In the genomic region with DNA sequence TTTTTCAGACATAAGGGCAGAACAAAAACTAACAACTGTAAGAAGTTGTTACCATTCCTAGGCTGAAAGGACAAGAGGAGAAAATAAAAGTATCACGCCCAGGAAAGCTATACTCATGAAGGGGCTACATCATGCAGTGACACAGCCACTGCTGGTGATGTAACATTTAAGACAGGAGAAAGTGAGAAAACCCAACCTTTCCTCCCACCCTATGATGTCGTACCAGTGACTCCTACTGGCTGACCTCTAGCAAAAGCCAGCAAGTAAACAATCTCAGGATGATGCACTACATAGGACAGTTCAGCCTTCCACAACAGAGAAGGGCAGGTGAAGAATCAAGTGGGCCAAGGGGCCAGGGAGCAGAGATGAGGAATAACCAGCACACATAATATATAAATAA, we compare ENCODE assay signal across 11 cellular contexts. TPM values are rescaled to one million over a fixed set of nuclear protein-coding genes. Genes with fewer than 3 reads are reported as not detected.
A peak's percentile ranks its signal among the peaks of the same experiment; 100 is the strongest.
DNase-seq lines count a peak whose midpoint lies in the region; ATAC-seq, FAIRE-seq and TF ChIP-seq lines count a peak whose summit lies in the region.
"Had no signal": no experiment of that assay in that cellular context is flagged by ENCODE, and none has a peak within 500 bp of the region (broad histone marks: within the 10 kb centered on the region; RNA-seq: fewer than 3 reads in every experiment).

No MANE protein-coding gene starts in this region.

- ATAC-seq in K562, result peak; percentile 53; the same call in 2 of the 3 replicates
- ATAC-seq in natural killer cell, result peak; percentile 48 to 79 (median 52)
- no peak for ATAC-seq in left cardiac atrium
- no peak for ATAC-seq in HG02798 (IDR thresholded peaks at IDR 0.05; ENCODE audit: poor library complexity, unreplicated experiment)

- DNase-seq in DMS53 (lab: John Stamatoyannopoulos, UW) (peak; percentile 29), DMS53 treated with DMSO at 0.1 percent for 48 hours (lab: John Stamatoyannopoulos, UW; ENCODE audit: unreplicated experiment) (no peak), LHCN-M2 (ENCODE audit: low read depth) (peak; percentile 5), K562 (ENCODE audit: extremely low read depth in 1 of 4, low spot score in 3 of 4) (peak in 3 of 4 experiments; percentile 7 to 17 (median 15)), natural killer cell (no peak), left cardiac atrium (no peak)
- no peak for DNase-seq in activated CD8-positive, alpha-beta memory T cell treated with anti-CD3 and anti-CD28 coated beads, Interleukin-2, amount 50 U/mL, for 4 hours
- DNase-seq: activated T-cell treated with anti-CD3 and anti-CD28 coated beads, Interleukin-2, amount 50 U/mL, for 72 hours; T-helper 9 cell had no signal

- H3K79me2 ChIP-seq in K562 (ENCODE audit: control insufficient read depth, insufficient read depth, low read length), result no peaks in the 10 kb centered on the region

- H3K36me3 Mint-ChIP-seq in natural killer cell, result no peaks in the 10 kb centered on the region

- TF ChIP-seq POLR2A in K562 (conservative IDR thresholded peaks at IDR 0.05), result no peak

- H3K9me1 ChIP-seq in K562 (ENCODE audit: control insufficient read depth, insufficient read depth, low read length), result no peaks in the 10 kb centered on the region

- H2AFZ ChIP-seq in K562 (ENCODE audit: low read depth, low read length), result no peak overlapping the region

- peak in 1 of 2 experiments; percentile 34; a peak in 2 of 4 replicates for TF ChIP-seq RAD21 in K562 (CRISPR knock-in tag; conservative IDR thresholded peaks at IDR 0.05 in 1 of 2, IDR thresholded peaks at IDR 0.05 in 1 of 2)

- H3K4me1 Mint-ChIP-seq in natural killer cell, result peaks cover 0 to 7% of the 10 kb centered on the region in 2 donors

- no peak overlapping the region for H3K9ac ChIP-seq in K562 (ENCODE audit: insufficient read depth in 1 of 2, low read depth in 2 of 2, low read length in 2 of 2)

- TF ChIP-seq EP300 in K562 (IDR thresholded peaks at IDR 0.05; ENCODE audit: low read length), result no peak

- H3K9me3 Mint-ChIP-seq in natural killer cell, result no peaks in the 10 kb centered on the region
- H3K9me3 Mint-ChIP-seq: activated T-cell treated with anti-CD3 and anti-CD28 coated beads, Interleukin-2, amount 50 U/mL, for 72 hours had no signal

- H3K4me3 ChIP-seq in K562, result no peak overlapping the region

- no TSS peak for BruUV-seq in K562 (replicated peaks; lab: Mats Ljungman, UMichigan)

- no peaks in the 10 kb centered on the region for H3K36me3 ChIP-seq in K562 (ENCODE audit: control insufficient read depth, insufficient read depth, low read length)

- in situ Hi-C loops in K562 (cut with MboI), result no loop called here

- no peak overlapping the region for H3K4me3 Mint-ChIP-seq in natural killer cell
- H3K4me3 Mint-ChIP-seq: activated T-cell treated with anti-CD3 and anti-CD28 coated beads, Interleukin-2, amount 50 U/mL, for 72 hours had no signal

- no peaks in the 10 kb centered on the region for H4K20me1 ChIP-seq in K562 (replicated peaks; ENCODE audit: control insufficient read depth, insufficient read depth, low read length)

- TF ChIP-seq CTCF in K562 (IDR thresholded peaks at IDR 0.05 in 2 of 3, conservative IDR thresholded peaks at IDR 0.05 in 1 of 3; ENCODE audit: insufficient read depth in 2 of 3, low read depth in 1 of 3, low read length in 3 of 3) (peak; percentile 14 to 34 (median 27); a peak in 3 of 6 replicates), natural killer cell (IDR thresholded peaks at IDR 0.05) (no peak)

- no peaks in the 10 kb centered on the region for H3K27me3 ChIP-seq in K562 (ENCODE audit: control insufficient read depth in 2 of 2, insufficient read depth in 2 of 2, low read length in 2 of 2)

- H3K27ac Mint-ChIP-seq in natural killer cell, result no peak overlapping the region
- H3K27ac Mint-ChIP-seq: activated T-cell treated with anti-CD3 and anti-CD28 coated beads, Interleukin-2, amount 50 U/mL, for 72 hours had no signal

- no peaks in the 10 kb centered on the region for H3K4me1 ChIP-seq in K562 (replicated peaks in 1 of 2; ENCODE audit: control insufficient read depth in 2 of 2, insufficient read depth in 2 of 2, low read length in 2 of 2)

- H3K4me2 ChIP-seq in K562 (ENCODE audit: insufficient read depth, low read length), result no peak overlapping the region

- no peak for FAIRE-seq in K562 (lab: Jason Lieb, UNC)

- peaks cover 10 to 20% of the 10 kb centered on the region in 2 donors for H3K27me3 Mint-ChIP-seq in natural killer cell (ENCODE audit: low read depth in 2 of 2)

- intact Hi-C loops in K562 (cut with micrococcal nuclease) (no loop called here), natural killer cell (cut with micrococcal nuclease) (no loop called here), left cardiac atrium (cut with DNase I) (no loop called here)

- no peaks in the 10 kb centered on the region for H3K9me3 ChIP-seq in K562 (replicated peaks; ENCODE audit: control insufficient read depth, insufficient read depth, low read depth, low read length)

- 0% methylated on average over 2 of the region's 2 CpGs for WGBS in K562 (ENCODE audit: insufficient coverage, low coverage, missing lambda C conversion rate)

- no peak overlapping the region for H3K27ac ChIP-seq in K562 (ENCODE audit: extremely low read depth, low read depth, low read length)

- POLR2A ChIA-PET in K562 (lab: Yijun Ruan, JAX), result no interaction called here

- CTCF ChIA-PET in K562 (lab: Yijun Ruan, JAX; ENCODE audit: low intra/inter-chr PET ratio), result no interaction called here

RNA-seq across cellular contexts. Expression of a gene that starts 14.0 kb away (rescaled TPM):
- not detected in 2 replicates for total RNA-seq in LHCN-M2 (2014; rRNA removed)
- not detected for polyA plus RNA-seq in LHCN-M2 (2012)
- total RNA-seq in K562 (2011; cell fraction: chromatin; rRNA removed; ENCODE audit: low replicate concordance), result not detected in 2 replicates
- not detected in 2 replicates for total RNA-seq in K562 (2011; cell fraction: nucleolus; rRNA removed)
- not detected in 2 replicates for total RNA-seq in K562 (2011; cell fraction: nucleoplasm; rRNA removed)
- total RNA-seq in K562 (2014; rRNA removed), result not detected in 2 replicates
- not detected in 2 replicates for total RNA-seq in K562 (2014; rRNA removed; fragmentation: Illumina TruSeq; extraction: Trizol)
- total RNA-seq in K562 (2015; rRNA removed; fragmentation: Illumina TruSeq; extraction: Trizol), result not detected in 2 replicates
- total RNA-seq in K562 (2021), result not detected in 2 replicates
- polyA plus RNA-seq in K562 (2011; rRNA removed), result not detected in 2 replicates
- not detected in 2 replicates for polyA plus RNA-seq in K562 (2011; cell fraction: cytosol; rRNA removed)
- polyA plus RNA-seq in K562 (2011; cell fraction: nucleus; rRNA removed), result not detected in 2 replicates
- not detected in 2 replicates for polyA plus RNA-seq in K562 (2012)
- polyA plus RNA-seq in K562 (2014; fragmentation: Illumina TruSeq; extraction: Trizol), result not detected in 2 replicates
- polyA plus RNA-seq in K562 (2014; fragmentation: Nextera tagmentation; extraction: Ambion mirVana), result not detected
- not detected in 2 replicates for polyA plus RNA-seq in K562 (2014; rRNA removed)
- polyA minus RNA-seq in K562 (2011; rRNA and poly(A)+ RNA removed), result not detected in 2 replicates
- polyA minus RNA-seq in K562 (2011; cell fraction: cytosol; rRNA and poly(A)+ RNA removed), result not detected in 2 replicates
- not detected in 2 replicates for polyA minus RNA-seq in K562 (2011; cell fraction: nucleus; rRNA and poly(A)+ RNA removed)
- not detected for total RNA-seq in natural killer cell
- not detected for total RNA-seq in left cardiac atrium
- total RNA-seq: activated T-cell treated with anti-CD3 and anti-CD28 coated beads, Interleukin-2, amount 50 U/mL, for 72 hours; pulmonary artery endothelial cell had no signal

RNA-seq across cellular contexts. Expression of a gene that starts 24.0 kb away (rescaled TPM):
- total RNA-seq in LHCN-M2 (2014; rRNA removed), result not detected in 2 replicates
- polyA plus RNA-seq in LHCN-M2 (2012), result not detected
- not detected in 2 replicates for total RNA-seq in K562 (2011; cell fraction: chromatin; rRNA removed; ENCODE audit: low replicate concordance)
- total RNA-seq in K562 (2011; cell fraction: nucleolus; rRNA removed), result 0.39 and 0.50 TPM in 2 replicates
- not detected in 2 replicates for total RNA-seq in K562 (2011; cell fraction: nucleoplasm; rRNA removed)
- total RNA-seq in K562 (2014; rRNA removed), result 0.16 and 0.18 TPM in 2 replicates
- total RNA-seq in K562 (2014; rRNA removed; fragmentation: Illumina TruSeq; extraction: Trizol), result 0.44 and 0.73 TPM in 2 replicates
- 0.33 and 0.38 TPM in 2 replicates for total RNA-seq in K562 (2015; rRNA removed; fragmentation: Illumina TruSeq; extraction: Trizol)
- 0.33 TPM in 1 of 2 replicates, not detected in the other for total RNA-seq in K562 (2021)
- polyA plus RNA-seq in K562 (2011; rRNA removed), result 0.17 TPM in 1 of 2 replicates, not detected in the other
- not detected in 2 replicates for polyA plus RNA-seq in K562 (2011; cell fraction: cytosol; rRNA removed)
- not detected in 2 replicates for polyA plus RNA-seq in K562 (2011; cell fraction: nucleus; rRNA removed)
- 0.56 and 1.1 TPM in 2 replicates for polyA plus RNA-seq in K562 (2012)
- 0.62 and 0.77 TPM in 2 replicates for polyA plus RNA-seq in K562 (2014; fragmentation: Illumina TruSeq; extraction: Trizol)
- under 1 TPM; 0.48 to 0.66 TPM for polyA plus RNA-seq in K562 (2014; fragmentation: Nextera tagmentation; extraction: Ambion mirVana)
- polyA plus RNA-seq in K562 (2014; rRNA removed), result 0.36 and 0.53 TPM in 2 replicates
- polyA minus RNA-seq in K562 (2011; rRNA and poly(A)+ RNA removed), result not detected in 2 replicates
- polyA minus RNA-seq in K562 (2011; cell fraction: cytosol; rRNA and poly(A)+ RNA removed), result not detected in 2 replicates
- 0.27 TPM in 1 of 2 replicates, not detected in the other for polyA minus RNA-seq in K562 (2011; cell fraction: nucleus; rRNA and poly(A)+ RNA removed)
- total RNA-seq in natural killer cell, result 1 to 10 TPM in 1 of 3 donors, not detected in 2; 1.3 TPM
- under 1 TPM in 1 of 2 donors, not detected in 1; 0.35 TPM for total RNA-seq in left cardiac atrium
- total RNA-seq: pulmonary artery endothelial cell had no signal

RNA-seq across cellular contexts. Expression of a gene that starts 28.2 kb away (rescaled TPM):
- total RNA-seq in LHCN-M2 (2014; rRNA removed) (0.23 and 0.45 TPM in 2 replicates), K562 (2014; rRNA removed) (not detected in 2 replicates), K562 (2014; rRNA removed; fragmentation: Illumina TruSeq; extraction: Trizol) (not detected in 2 replicates), K562 (2015; rRNA removed; fragmentation: Illumina TruSeq; extraction: Trizol) (not detected in 2 replicates), K562 (2021) (not detected in 2 replicates), natural killer cell (not detected), left cardiac atrium (1 to 10 TPM; 3.1 to 5.0 TPM)
- 0.07 TPM for polyA plus RNA-seq in LHCN-M2 (2012)
- not detected in 2 replicates for total RNA-seq in K562 (2011; cell fraction: chromatin; rRNA removed; ENCODE audit: low replicate concordance)
- not detected in 2 replicates for total RNA-seq in K562 (2011; cell fraction: nucleolus; rRNA removed)
- not detected in 2 replicates for total RNA-seq in K562 (2011; cell fraction: nucleoplasm; rRNA removed)
- polyA plus RNA-seq in K562 (2011; rRNA removed) (not detected in 2 replicates), K562 (2014; fragmentation: Illumina TruSeq; extraction: Trizol) (not detected in 2 replicates), K562 (2014; fragmentation: Nextera tagmentation; extraction: Ambion mirVana) (not detected), K562 (2014; rRNA removed) (not detected in 2 replicates)
- polyA plus RNA-seq in K562 (2011; cell fraction: cytosol; rRNA removed), result not detected in 2 replicates
- not detected in 2 replicates for polyA plus RNA-seq in K562 (2011; cell fraction: nucleus; rRNA removed)
- polyA plus RNA-seq in K562 (2012), result not detected in 2 replicates
- not detected in 2 replicates for polyA minus RNA-seq in K562 (2011; rRNA and poly(A)+ RNA removed)
- not detected in 2 replicates for polyA minus RNA-seq in K562 (2011; cell fraction: cytosol; rRNA and poly(A)+ RNA removed)
- polyA minus RNA-seq in K562 (2011; cell fraction: nucleus; rRNA and poly(A)+ RNA removed), result not detected in 2 replicates
- total RNA-seq: pulmonary artery endothelial cell had no signal

RNA-seq across cellular contexts. Expression of a gene that starts 36.5 kb away (rescaled TPM):
- not detected in 2 replicates for total RNA-seq in LHCN-M2 (2014; rRNA removed)
- polyA plus RNA-seq in LHCN-M2 (2012), result not detected
- not detected in 2 replicates for total RNA-seq in K562 (2011; cell fraction: chromatin; rRNA removed; ENCODE audit: low replicate concordance)
- total RNA-seq in K562 (2011; cell fraction: nucleolus; rRNA removed), result not detected in 2 replicates
- not detected in 2 replicates for total RNA-seq in K562 (2011; cell fraction: nucleoplasm; rRNA removed)
- total RNA-seq in K562 (2014; rRNA removed), result not detected in 2 replicates
- total RNA-seq in K562 (2014; rRNA removed; fragmentation: Illumina TruSeq; extraction: Trizol), result not detected in 2 replicates
- total RNA-seq in K562 (2015; rRNA removed; fragmentation: Illumina TruSeq; extraction: Trizol), result not detected in 2 replicates
- total RNA-seq in K562 (2021), result not detected in 2 replicates
- polyA plus RNA-seq in K562 (2011; rRNA removed), result not detected in 2 replicates
- not detected in 2 replicates for polyA plus RNA-seq in K562 (2011; cell fraction: cytosol; rRNA removed)
- not detected in 2 replicates for polyA plus RNA-seq in K562 (2011; cell fraction: nucleus; rRNA removed)
- polyA plus RNA-seq in K562 (2012), result not detected in 2 replicates
- not detected in 2 replicates for polyA plus RNA-seq in K562 (2014; fragmentation: Illumina TruSeq; extraction: Trizol)
- polyA plus RNA-seq in K562 (2014; fragmentation: Nextera tagmentation; extraction: Ambion mirVana), result not detected
- not detected in 2 replicates for polyA plus RNA-seq in K562 (2014; rRNA removed)
- not detected in 2 replicates for polyA minus RNA-seq in K562 (2011; rRNA and poly(A)+ RNA removed)
- not detected in 2 replicates for polyA minus RNA-seq in K562 (2011; cell fraction: cytosol; rRNA and poly(A)+ RNA removed)
- not detected in 2 replicates for polyA minus RNA-seq in K562 (2011; cell fraction: nucleus; rRNA and poly(A)+ RNA removed)
- not detected for total RNA-seq in natural killer cell
- not detected for total RNA-seq in left cardiac atrium
- total RNA-seq: activated T-cell treated with anti-CD3 and anti-CD28 coated beads, Interleukin-2, amount 50 U/mL, for 72 hours; pulmonary artery endothelial cell had no signal

RNA-seq across cellular contexts. Expression of a gene that starts 49.4 kb away (rescaled TPM):
- total RNA-seq in LHCN-M2 (2014; rRNA removed), result not detected in 2 replicates
- polyA plus RNA-seq in LHCN-M2 (2012), result not detected
- total RNA-seq in K562 (2011; cell fraction: chromatin; rRNA removed; ENCODE audit: low replicate concordance), result not detected in 2 replicates
- not detected in 2 replicates for total RNA-seq in K562 (2011; cell fraction: nucleolus; rRNA removed)
- not detected in 2 replicates for total RNA-seq in K562 (2011; cell fraction: nucleoplasm; rRNA removed)
- total RNA-seq in K562 (2014; rRNA removed), result not detected in 2 replicates
- not detected in 2 replicates for total RNA-seq in K562 (2014; rRNA removed; fragmentation: Illumina TruSeq; extraction: Trizol)
- total RNA-seq in K562 (2015; rRNA removed; fragmentation: Illumina TruSeq; extraction: Trizol), result not detected in 2 replicates
- not detected in 2 replicates for total RNA-seq in K562 (2021)
- not detected in 2 replicates for polyA plus RNA-seq in K562 (2011; rRNA removed)
- polyA plus RNA-seq in K562 (2011; cell fraction: cytosol; rRNA removed), result not detected in 2 replicates
- polyA plus RNA-seq in K562 (2011; cell fraction: nucleus; rRNA removed), result not detected in 2 replicates
- not detected in 2 replicates for polyA plus RNA-seq in K562 (2012)
- polyA plus RNA-seq in K562 (2014; fragmentation: Illumina TruSeq; extraction: Trizol), result not detected in 2 replicates
- polyA plus RNA-seq in K562 (2014; fragmentation: Nextera tagmentation; extraction: Ambion mirVana), result not detected
- polyA plus RNA-seq in K562 (2014; rRNA removed), result not detected in 2 replicates
- not detected in 2 replicates for polyA minus RNA-seq in K562 (2011; rRNA and poly(A)+ RNA removed)
- not detected in 2 replicates for polyA minus RNA-seq in K562 (2011; cell fraction: cytosol; rRNA and poly(A)+ RNA removed)
- not detected in 2 replicates for polyA minus RNA-seq in K562 (2011; cell fraction: nucleus; rRNA and poly(A)+ RNA removed)
- not detected for total RNA-seq in natural killer cell
- total RNA-seq in left cardiac atrium, result not detected
- total RNA-seq: activated T-cell treated with anti-CD3 and anti-CD28 coated beads, Interleukin-2, amount 50 U/mL, for 72 hours; pulmonary artery endothelial cell had no signal

Comparison
In these comparisons a context has a peak if more than half of its experiments do, and no peak if none do; other contexts are left out.
1. DNase-seq: peak in DMS53 (single experiment), LHCN-M2 (single experiment) and K562 (3 of 4); none in DMS53 treated with DMSO at 0.1 percent for 48 hours (single experiment), natural killer cell (single experiment), left cardiac atrium (single experiment) and activated CD8-positive, alpha-beta memory T cell treated with anti-CD3 and anti-CD28 coated beads, Interleukin-2, amount 50 U/mL, for 4 hours (single experiment).
2. ATAC-seq: peak in K562 (single experiment) and natural killer cell (3 of 3); none in left cardiac atrium (0 of 2) and HG02798 (single experiment).